ENCODE assay signal across 15 cellular contexts in genomic region chr10:72106896-72107295, GRCh38. TPM values are rescaled to one million over a fixed set of nuclear protein-coding genes. Genes with fewer than 3 reads are reported as not detected.
DNase-seq lines count a peak whose midpoint lies in the region; ATAC-seq and TF ChIP-seq lines count a peak whose summit lies in the region.
"Had no signal": no experiment of that assay in that cellular context is flagged by ENCODE, and none has a peak within 500 bp of the region (broad histone marks: within the 10 kb centered on the region; RNA-seq: fewer than 3 reads in every experiment).

No MANE protein-coding gene starts in this region.

- CTCF ChIA-PET in activated naive CD4-positive, alpha-beta T cell treated with anti-CD3 and anti-CD28 coated beads, Interleukin-2, amount 10 ng/mL, durations not matched to agents 7 days and 5 days (lab: Charles Lee) = interaction anchor here (1.4 kb wide), 1 partner anchor 20 kb away, joined by 4 read pairs; no protein-coding TSS in a partner anchor
- CTCF ChIA-PET in PC-3 (lab: Charles Lee) = no interaction called here

- H3K4me3 ChIP-seq in PC-3 (ENCODE audit: low read length) (no peak overlapping the region), ascending aorta (no peak overlapping the region)
- H3K4me3 ChIP-seq: thoracic aorta had no signal

- no peak for DNase-seq in activated naive CD4-positive, alpha-beta T cell treated with anti-CD3 and anti-CD28 coated beads, Interleukin-2, amount 10 ng/mL, durations not matched to agents 7 days and 5 days
- no peak for DNase-seq in activated naive CD4-positive, alpha-beta T cell (lab: John Stamatoyannopoulos, UW)
- DNase-seq in PC-3 (no peak), inferior parietal cortex (ENCODE audit: extremely low spot score) (no peak), endothelial cell (ENCODE audit: low spot score) (no peak), ascending aorta (ENCODE audit: low spot score in 2 of 2) (no peak)
- no peak for DNase-seq in central memory CD8-positive, alpha-beta T cell (ENCODE audit: low spot score in 2 of 2)
- DNase-seq in stimulated activated naive CD8-positive, alpha-beta T cell treated with anti-CD3 and anti-CD28 coated beads, Interleukin-15, amount 100 ng/mL, for 72 hours = no peak
- DNase-seq: DMS79, HCEC 1CT, NCI-H1930, NCI-H748 treated with DMSO at 0.1 percent for 48 hours, posterior cingulate gyrus had no signal

- H3K4me3 Mint-ChIP-seq in activated naive CD4-positive, alpha-beta T cell treated with anti-CD3 and anti-CD28 coated beads, Interleukin-2, amount 10 ng/mL, durations not matched to agents 7 days and 5 days = peak overlapping the region; percentile 75
- H3K4me3 Mint-ChIP-seq in central memory CD8-positive, alpha-beta T cell = peak overlapping the region; percentile 56
- H3K4me3 Mint-ChIP-seq in stimulated activated naive CD8-positive, alpha-beta T cell treated with anti-CD3 and anti-CD28 coated beads, Interleukin-15, amount 100 ng/mL, for 72 hours = peak overlapping the region; percentile 80 to 84
- no peak overlapping the region for H3K4me3 Mint-ChIP-seq in endothelial cell (ENCODE audit: unreplicated experiment)

- POLR2A ChIA-PET in PC-3 (lab: Charles Lee; ENCODE audit: unreplicated experiment) = no interaction called here

- intact Hi-C loops in PC-3 (cut with micrococcal nuclease) (no loop called here), ascending aorta (cut with DNase I) (no loop called here)

- ATAC-seq in PC-3 = no peak
- ATAC-seq in central memory CD8-positive, alpha-beta T cell (replicated peaks; ENCODE audit: extremely low read depth, poor library complexity, severe bottlenecking) = no peak
- ATAC-seq in stimulated activated naive CD8-positive, alpha-beta T cell treated with anti-CD3 and anti-CD28 coated beads, Interleukin-15, amount 100 ng/mL, for 72 hours = no peak

- H3K36me3 ChIP-seq in PC-3 (ENCODE audit: low read depth, low read length) (no peaks in the 10 kb centered on the region), ascending aorta (peaks cover 6 to 9% of the 10 kb centered on the region in 2 donors)
- H3K36me3 ChIP-seq: thoracic aorta had no signal

- H3K4me1 Mint-ChIP-seq in activated naive CD4-positive, alpha-beta T cell treated with anti-CD3 and anti-CD28 coated beads, Interleukin-2, amount 10 ng/mL, durations not matched to agents 7 days and 5 days = peaks cover 84% of the 10 kb centered on the region
- H3K4me1 Mint-ChIP-seq in central memory CD8-positive, alpha-beta T cell = peaks cover 52% of the 10 kb centered on the region
- H3K4me1 Mint-ChIP-seq in stimulated activated naive CD8-positive, alpha-beta T cell treated with anti-CD3 and anti-CD28 coated beads, Interleukin-15, amount 100 ng/mL, for 72 hours = peaks cover 90% of the 10 kb centered on the region
- H3K4me1 Mint-ChIP-seq in endothelial cell (ENCODE audit: unreplicated experiment) = no peaks in the 10 kb centered on the region

- H3K9me2 ChIP-seq in PC-3 (replicated peaks; ENCODE audit: low read length) = no peaks in the 10 kb centered on the region

- no peak overlapping the region for H2AFZ ChIP-seq in PC-3 (ENCODE audit: low read length)

- H3K27ac Mint-ChIP-seq in activated naive CD4-positive, alpha-beta T cell treated with anti-CD3 and anti-CD28 coated beads, Interleukin-2, amount 10 ng/mL, durations not matched to agents 7 days and 5 days = peak overlapping the region; percentile 96
- H3K27ac Mint-ChIP-seq in central memory CD8-positive, alpha-beta T cell (ENCODE audit: low read depth) = peak overlapping the region; percentile 68
- H3K27ac Mint-ChIP-seq in stimulated activated naive CD8-positive, alpha-beta T cell treated with anti-CD3 and anti-CD28 coated beads, Interleukin-15, amount 100 ng/mL, for 72 hours = peak overlapping the region; percentile 99
- H3K27ac Mint-ChIP-seq in endothelial cell (ENCODE audit: unreplicated experiment) = no peak overlapping the region

- H3K9me3 ChIP-seq in PC-3 (ENCODE audit: low read length) = no peaks in the 10 kb centered on the region
- no peaks in the 10 kb centered on the region for H3K9me3 ChIP-seq in ascending aorta
- H3K9me3 ChIP-seq: thoracic aorta had no signal

- H3F3A ChIP-seq in PC-3 (ENCODE audit: low read length, unreplicated experiment) = no peaks in the 10 kb centered on the region

- H3K79me2 ChIP-seq in PC-3 (ENCODE audit: low read length) = no peaks in the 10 kb centered on the region

- H3K4me1 ChIP-seq in PC-3 (ENCODE audit: insufficient read depth, low read length) (peaks cover 41% of the 10 kb centered on the region), ascending aorta (peaks cover 0 to 17% of the 10 kb centered on the region in 2 donors)

- TSS peak; percentile 35 for BruUV-seq in PC-3 (replicated peaks; lab: Mats Ljungman, UMichigan)

- H3K9me3 Mint-ChIP-seq in activated naive CD4-positive, alpha-beta T cell treated with anti-CD3 and anti-CD28 coated beads, Interleukin-2, amount 10 ng/mL, durations not matched to agents 7 days and 5 days = no peaks in the 10 kb centered on the region
- no peaks in the 10 kb centered on the region for H3K9me3 Mint-ChIP-seq in central memory CD8-positive, alpha-beta T cell
- no peaks in the 10 kb centered on the region for H3K9me3 Mint-ChIP-seq in stimulated activated naive CD8-positive, alpha-beta T cell treated with anti-CD3 and anti-CD28 coated beads, Interleukin-15, amount 100 ng/mL, for 72 hours
- no peaks in the 10 kb centered on the region for H3K9me3 Mint-ChIP-seq in endothelial cell (ENCODE audit: unreplicated experiment)

- H3K27me3 ChIP-seq in PC-3 (ENCODE audit: low read length) (no peaks in the 10 kb centered on the region), ascending aorta (no peaks in the 10 kb centered on the region)

- H3K9ac ChIP-seq in PC-3 (ENCODE audit: low read length) = no peak overlapping the region

- H4K20me1 ChIP-seq in PC-3 (ENCODE audit: low read length) = no peaks in the 10 kb centered on the region

- H3K27ac ChIP-seq in PC-3 (ENCODE audit: low read length) = peak overlapping the region; percentile 75
- H3K27ac ChIP-seq in ascending aorta = no peak overlapping the region
- H3K27ac ChIP-seq: HL-60, thoracic aorta had no signal

- H3K36me3 Mint-ChIP-seq in activated naive CD4-positive, alpha-beta T cell treated with anti-CD3 and anti-CD28 coated beads, Interleukin-2, amount 10 ng/mL, durations not matched to agents 7 days and 5 days = peaks cover 34% of the 10 kb centered on the region
- H3K36me3 Mint-ChIP-seq in central memory CD8-positive, alpha-beta T cell (ENCODE audit: insufficient read depth) = peaks cover 8% of the 10 kb centered on the region
- peaks cover 6% of the 10 kb centered on the region for H3K36me3 Mint-ChIP-seq in endothelial cell (ENCODE audit: low read depth, unreplicated experiment)

- no peaks in the 10 kb centered on the region for H3K27me3 Mint-ChIP-seq in activated naive CD4-positive, alpha-beta T cell treated with anti-CD3 and anti-CD28 coated beads, Interleukin-2, amount 10 ng/mL, durations not matched to agents 7 days and 5 days
- no peaks in the 10 kb centered on the region for H3K27me3 Mint-ChIP-seq in central memory CD8-positive, alpha-beta T cell
- H3K27me3 Mint-ChIP-seq in stimulated activated naive CD8-positive, alpha-beta T cell treated with anti-CD3 and anti-CD28 coated beads, Interleukin-15, amount 100 ng/mL, for 72 hours = no peaks in the 10 kb centered on the region
- peaks cover 2% of the 10 kb centered on the region for H3K27me3 Mint-ChIP-seq in endothelial cell (ENCODE audit: unreplicated experiment)

- TF ChIP-seq CTCF in PC-3 (conservative IDR thresholded peaks at IDR 0.05; ENCODE audit: low read depth, low read length) (no peak), endothelial cell (IDR thresholded peaks at IDR 0.05; ENCODE audit: unreplicated experiment) (no peak), ascending aorta (IDR thresholded peaks at IDR 0.05) (no peak)

- peak overlapping the region; percentile 82 for H3K4me2 ChIP-seq in PC-3 (ENCODE audit: low read length)

RNA-seq across cellular contexts. Expression of gene SPOCK2, which starts 18.5 kb away (rescaled TPM):
- 0.06 and 0.33 TPM in 2 replicates for total RNA-seq in PC-3 (2014; rRNA removed)
- total RNA-seq in endothelial cell (ENCODE audit: unreplicated experiment) = 3.4 TPM
- total RNA-seq in ascending aorta = 9.7 TPM
